Comparison of ENCODE assay signal across 25 cellular contexts in the genomic region with DNA sequence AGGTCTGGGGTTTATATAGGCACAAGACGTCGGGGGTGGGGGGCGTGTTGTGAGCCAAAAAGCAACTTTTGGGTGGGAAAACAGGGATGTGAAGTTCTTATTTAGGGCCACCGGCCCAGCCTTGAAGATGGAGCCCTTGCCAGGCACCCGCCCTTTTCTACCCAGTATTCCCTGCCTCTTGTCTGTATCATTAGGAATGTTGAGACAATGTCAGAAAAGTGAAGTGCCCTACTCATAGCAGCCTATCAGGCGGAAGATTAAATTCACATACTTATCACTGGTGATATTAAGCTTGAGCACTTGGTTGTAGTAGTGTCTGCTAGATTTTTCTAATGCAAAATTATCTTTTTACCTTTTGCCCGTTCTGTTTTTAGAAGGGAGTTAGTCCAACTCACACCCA.
DNase-seq lines count a peak whose midpoint lies in the region; ATAC-seq, FAIRE-seq and TF ChIP-seq lines count a peak whose summit lies in the region.
"Had no signal": no experiment of that assay in that cellular context is flagged by ENCODE, and none has a peak within 500 bp of the region (broad histone marks: within the 10 kb centered on the region; RNA-seq: fewer than 3 reads in every experiment).

No MANE protein-coding gene starts in this region.

- intact Hi-C loops in left cardiac atrium (cut with DNase I): no loop called here
- intact Hi-C loops in Right ventricle myocardium superior (cut with DNase I): no loop called here
- intact Hi-C loops in kidney (cut with DNase I): no loop called here

- H3K14ac ChIP-seq in neuronal stem cell (ENCODE audit: low read length): no peak overlapping the region

- H3K4me1 ChIP-seq in kidney (ENCODE audit: control insufficient read depth in 1 of 2, insufficient read depth in 1 of 2, low read depth in 1 of 2, low read length in 2 of 2): no peaks in the 10 kb centered on the region
- H3K4me1 ChIP-seq in neuronal stem cell (ENCODE audit: control insufficient read depth in 2 of 2, insufficient read depth in 1 of 2, low read depth in 1 of 2, low read length in 2 of 2): no peaks in the 10 kb centered on the region
- H3K4me1 ChIP-seq: A549; BLaER1 treated with 17β-estradiol and CSF1 and Interleukin-3, amounts not matched to agents 10 nM and 100 nM; Caco-2 had no signal

- H2BK5ac ChIP-seq in neuronal stem cell (ENCODE audit: low read length): no peak overlapping the region

- no peak for FAIRE-seq in kidney (lab: Jason Lieb, UNC)
- FAIRE-seq: A549, D721Med, GM12878, GM12892, GM18507 had no signal

- H3K9ac ChIP-seq in kidney (ENCODE audit: low read length in 2 of 2): no peak overlapping the region
- H3K9ac ChIP-seq in neuronal stem cell (ENCODE audit: low read depth, low read length, poor library complexity): no peak overlapping the region
- H3K9ac ChIP-seq: BLaER1 treated with 17β-estradiol and CSF1 and Interleukin-3, amounts not matched to agents 10 nM and 100 nM had no signal

- no peak overlapping the region for H3K4ac ChIP-seq in neuronal stem cell (ENCODE audit: low read length)

- TF ChIP-seq CTCF in kidney (IDR thresholded peaks at IDR 0.05; ENCODE audit: borderline replicate concordance, extremely low read depth, insufficient read depth): no peak

- no peak overlapping the region for H2BK15ac ChIP-seq in neuronal stem cell (ENCODE audit: low read length)

- H3K9me3 ChIP-seq in kidney (ENCODE audit: control insufficient read depth in 1 of 2, low read length in 2 of 2): no peaks in the 10 kb centered on the region
- H3K9me3 ChIP-seq in neuronal stem cell (replicated peaks in 1 of 2; ENCODE audit: control insufficient read depth in 2 of 2, insufficient read depth in 1 of 2, low read depth in 1 of 2, low read length in 2 of 2): no peaks in the 10 kb centered on the region
- H3K9me3 ChIP-seq: A549; BLaER1 treated with 17β-estradiol and CSF1 and Interleukin-3, amounts not matched to agents 10 nM and 100 nM; Caco-2 had no signal

- H3K4me3 ChIP-seq in kidney (ENCODE audit: low read length in 2 of 2) (no peak overlapping the region), neuronal stem cell (ENCODE audit: low read length in 2 of 2) (no peak overlapping the region)
- H3K4me3 ChIP-seq: A549; BLaER1 treated with 17β-estradiol and CSF1 and Interleukin-3, amounts not matched to agents 10 nM and 100 nM; GM12878 had no signal

- H3K27ac ChIP-seq in kidney (ENCODE audit: low read depth in 2 of 2, low read length in 2 of 2) (no peak overlapping the region), neuronal stem cell (replicated peaks; ENCODE audit: low read length) (no peak overlapping the region)
- H3K27ac ChIP-seq: 22Rv1; A549; BLaER1 treated with 17β-estradiol and CSF1 and Interleukin-3, amounts not matched to agents 10 nM and 100 nM; C4-2B had no signal

- no peaks in the 10 kb centered on the region for H3K36me3 ChIP-seq in kidney (ENCODE audit: control insufficient read depth in 1 of 2, insufficient read depth in 2 of 2, low read length in 2 of 2)
- H3K36me3 ChIP-seq in neuronal stem cell (replicated peaks in 1 of 2; ENCODE audit: control insufficient read depth in 2 of 2, insufficient read depth in 2 of 2, low read length in 2 of 2): no peaks in the 10 kb centered on the region
- H3K36me3 ChIP-seq: BLaER1 treated with 17β-estradiol and CSF1 and Interleukin-3, amounts not matched to agents 10 nM and 100 nM had no signal

- DNase-seq in left cardiac atrium (no peak), Right ventricle myocardium superior (no peak), kidney (peak; percentile 38), neuronal stem cell (ENCODE audit: low spot score) (no peak), SKM-1 treated with dmso at 0.1 percent for 144 hours (lab: John Stamatoyannopoulos, UW; ENCODE audit: unreplicated experiment) (no peak)
- DNase-seq: AML-193; Caco-2; Calu3; CD4-positive, alpha-beta T cell; CD8-positive, alpha-beta T cell; DMS153; DMS53; DMS79; DND-41; EL; GDM1 had no signal

- H2AFZ ChIP-seq in neuronal stem cell (ENCODE audit: low read length): peak overlapping the region; percentile 29

- no peak overlapping the region for H3K23ac ChIP-seq in neuronal stem cell (ENCODE audit: low read depth, low read length, poor library complexity)

- no CpG with 5 or more reads among the region's 7 CpGs for WGBS in neuronal stem cell (ENCODE audit: extremely low coverage in 2 of 2, insufficient read length in 2 of 2, insufficient replicate concordance in 1 of 2), 2 donors

- H2BK120ac ChIP-seq in neuronal stem cell (ENCODE audit: low read depth, low read length): no peak overlapping the region

- no peak overlapping the region for H3K4me2 ChIP-seq in neuronal stem cell (ENCODE audit: insufficient read depth, low read length, poor library complexity, severe bottlenecking)
- H3K4me2 ChIP-seq: A549; BLaER1 treated with 17β-estradiol and CSF1 and Interleukin-3, amounts not matched to agents 10 nM and 100 nM had no signal

- no peak overlapping the region for H3K18ac ChIP-seq in neuronal stem cell (ENCODE audit: low read length)

- no peak overlapping the region for H2BK12ac ChIP-seq in neuronal stem cell (ENCODE audit: low read length)

- ATAC-seq in left cardiac atrium (peak; percentile 57 to 80), Right ventricle myocardium superior (ENCODE audit: poor library complexity) (no peak), GM21526 (IDR thresholded peaks at IDR 0.05; ENCODE audit: low FRiP score, unreplicated experiment) (no peak)
- ATAC-seq: A549; CD8-positive, alpha-beta T cell; GM12878 had no signal

- no peak overlapping the region for H2AK5ac ChIP-seq in neuronal stem cell (ENCODE audit: low read depth, low read length)

- no peak overlapping the region for H4K8ac ChIP-seq in neuronal stem cell (ENCODE audit: low read depth, low read length)

- no peak overlapping the region for H4K91ac ChIP-seq in neuronal stem cell (ENCODE audit: low read depth, low read length, poor library complexity)

- no peaks in the 10 kb centered on the region for H3K79me1 ChIP-seq in neuronal stem cell (ENCODE audit: low read depth, low read length)

- no peaks in the 10 kb centered on the region for H3K27me3 ChIP-seq in neuronal stem cell (ENCODE audit: control insufficient read depth in 3 of 3, insufficient read depth in 3 of 3, low read depth in 1 of 3, low read length in 3 of 3)
- H3K27me3 ChIP-seq: BLaER1 treated with 17β-estradiol and CSF1 and Interleukin-3, amounts not matched to agents 10 nM and 100 nM had no signal

Comparison
In these comparisons a context has a peak if more than half of its experiments do, and no peak if none do; other contexts are left out.
1. ATAC-seq: peak in left cardiac atrium (2 of 2); none in Right ventricle myocardium superior (single experiment) and GM21526 (single experiment).